20 cellular contexts compared by ENCODE assay signal in genomic region chr12:14007638-14008037, GRCh38. TPM values are rescaled to one million over a fixed set of nuclear protein-coding genes. Genes with fewer than 3 reads are reported as not detected.
"Had no signal": no experiment of that assay in that cellular context is flagged by ENCODE, and none has a peak within 500 bp of the region (broad histone marks: within the 10 kb centered on the region; RNA-seq: fewer than 3 reads in every experiment).

No MANE protein-coding gene starts in this region.

- H3K4me1 Mint-ChIP-seq: memory B cell; naive thymus-derived CD4-positive, alpha-beta T cell had no signal

- H3K27ac Mint-ChIP-seq: dendritic cell treated with granulocyte-macrophage colony-stimulating factor and Interleukin-4, amounts not matched to agents 40 ng/mL and 50 ng/mL, for 4 days; memory B cell; naive thymus-derived CD4-positive, alpha-beta T cell had no signal

- H3K4me3 Mint-ChIP-seq: dendritic cell treated with granulocyte-macrophage colony-stimulating factor and Interleukin-4, amounts not matched to agents 40 ng/mL and 50 ng/mL, for 4 days; memory B cell; naive thymus-derived CD4-positive, alpha-beta T cell had no signal

- H3K9me3 ChIP-seq: colonic mucosa had no signal

- DNase-seq: colonic mucosa; cortex of kidney; effector memory CD4-positive, alpha-beta T cell; foreskin keratinocyte; heart left ventricle; hippocampal formation; left cardiac atrium; left ventricle myocardium inferior; mammary epithelial cell; mesendoderm; midbrain; naive thymus-derived CD4-positive, alpha-beta T cell had no signal

- ATAC-seq: foreskin keratinocyte; gastroesophageal sphincter; heart left ventricle; left cardiac atrium; naive thymus-derived CD4-positive, alpha-beta T cell had no signal

- H3K4me1 ChIP-seq: colonic mucosa, esophagus muscularis mucosa, foreskin keratinocyte, gastroesophageal sphincter, heart left ventricle, left ventricle myocardium inferior had no signal

- H3K36me3 Mint-ChIP-seq: naive thymus-derived CD4-positive, alpha-beta T cell had no signal

- H3K27me3 Mint-ChIP-seq: dendritic cell treated with granulocyte-macrophage colony-stimulating factor and Interleukin-4, amounts not matched to agents 40 ng/mL and 50 ng/mL, for 4 days had no signal

- H3K4me3 ChIP-seq: colonic mucosa, esophagus muscularis mucosa, gastroesophageal sphincter, heart left ventricle, left ventricle myocardium inferior, lung had no signal

- H3K36me3 ChIP-seq: colonic mucosa, esophagus muscularis mucosa, gastroesophageal sphincter, heart left ventricle, left ventricle myocardium inferior had no signal

- H3K27ac ChIP-seq: colonic mucosa, esophagus muscularis mucosa, foreskin keratinocyte, gastroesophageal sphincter, heart left ventricle, left ventricle myocardium inferior had no signal

- H3K9me3 Mint-ChIP-seq: dendritic cell treated with granulocyte-macrophage colony-stimulating factor and Interleukin-4, amounts not matched to agents 40 ng/mL and 50 ng/mL, for 4 days had no signal

- H3K27me3 ChIP-seq: colonic mucosa, esophagus muscularis mucosa, foreskin keratinocyte, gastroesophageal sphincter had no signal

RNA-seq across cellular contexts. Expression of gene GRIN2B, which starts 26.2 kb away (rescaled TPM):
- total RNA-seq: chondrocyte; dermis microvascular lymphatic vessel endothelial cell; endothelial cell of umbilical vein; foreskin keratinocyte; naive thymus-derived CD4-positive, alpha-beta T cell had no signal
